Comparison of ENCODE assay signal across 8 cellular contexts in genomic region chr20:46013826-46014516, GRCh38.
DNase-seq lines count a peak whose midpoint lies in the region; TF ChIP-seq lines count a peak whose summit lies in the region.

No MANE protein-coding gene starts in this region.

- in situ Hi-C loops in astrocyte of the spinal cord (cut with HindIII; ENCODE audit: low sequenced_read_pairs), result no loop called here

- H3K4me3 ChIP-seq in HFF-Myc (replicated peaks; ENCODE audit: low read depth, low read length) (no peak overlapping the region), astrocyte of the spinal cord (ENCODE audit: low read depth, low read length) (no peak overlapping the region)

- TF ChIP-seq CTCF in HFF-Myc (IDR thresholded peaks at IDR 0.05; ENCODE audit: low read depth, low read length, missing control alignments) (peak; percentile 67), astrocyte of the spinal cord (IDR thresholded peaks at IDR 0.05; ENCODE audit: low read depth, low read length) (peak; percentile 71)

- peak; percentile 78 for DNase-seq in DMS153 treated with DMSO at 0.1 percent for 48 hours (lab: John Stamatoyannopoulos, UW; ENCODE audit: unreplicated experiment)
- no peak for DNase-seq in HFF-Myc (ENCODE audit: extremely low read depth, low read depth)
- DNase-seq in NCI-H1930 (lab: John Stamatoyannopoulos, UW), result peak; percentile 85 to 96
- peak; percentile 64 for DNase-seq in T-helper 9 cell
- peak; percentile 26 for DNase-seq in astrocyte of the spinal cord (ENCODE audit: low read depth, low spot score)
- peak; percentile 33 for DNase-seq in iris pigment epithelial cell (ENCODE audit: low read depth)
- peak; percentile 70 for DNase-seq in stimulated activated CD4-positive, alpha-beta T cell treated with anti-CD3 and anti-CD28 coated beads, Interleukin-4, amount 100 ng/mL, for 1 hour
- DNase-seq in NCI-H2227 treated with DMSO at 0.1 percent for 48 hours (lab: John Stamatoyannopoulos, UW), result no peak

Comparison
In these comparisons a context has a peak if more than half of its experiments do, and no peak if none do; other contexts are left out.
1. DNase-seq: peak in DMS153 treated with DMSO at 0.1 percent for 48 hours (single experiment), NCI-H1930 (2 of 2), T-helper 9 cell (single experiment), astrocyte of the spinal cord (single experiment), iris pigment epithelial cell (single experiment) and stimulated activated CD4-positive, alpha-beta T cell treated with anti-CD3 and anti-CD28 coated beads, Interleukin-4, amount 100 ng/mL, for 1 hour (single experiment); none in HFF-Myc (single experiment) and NCI-H2227 treated with DMSO at 0.1 percent for 48 hours (single experiment).